ENCODE assay signal across 8 cellular contexts in the genomic region with DNA sequence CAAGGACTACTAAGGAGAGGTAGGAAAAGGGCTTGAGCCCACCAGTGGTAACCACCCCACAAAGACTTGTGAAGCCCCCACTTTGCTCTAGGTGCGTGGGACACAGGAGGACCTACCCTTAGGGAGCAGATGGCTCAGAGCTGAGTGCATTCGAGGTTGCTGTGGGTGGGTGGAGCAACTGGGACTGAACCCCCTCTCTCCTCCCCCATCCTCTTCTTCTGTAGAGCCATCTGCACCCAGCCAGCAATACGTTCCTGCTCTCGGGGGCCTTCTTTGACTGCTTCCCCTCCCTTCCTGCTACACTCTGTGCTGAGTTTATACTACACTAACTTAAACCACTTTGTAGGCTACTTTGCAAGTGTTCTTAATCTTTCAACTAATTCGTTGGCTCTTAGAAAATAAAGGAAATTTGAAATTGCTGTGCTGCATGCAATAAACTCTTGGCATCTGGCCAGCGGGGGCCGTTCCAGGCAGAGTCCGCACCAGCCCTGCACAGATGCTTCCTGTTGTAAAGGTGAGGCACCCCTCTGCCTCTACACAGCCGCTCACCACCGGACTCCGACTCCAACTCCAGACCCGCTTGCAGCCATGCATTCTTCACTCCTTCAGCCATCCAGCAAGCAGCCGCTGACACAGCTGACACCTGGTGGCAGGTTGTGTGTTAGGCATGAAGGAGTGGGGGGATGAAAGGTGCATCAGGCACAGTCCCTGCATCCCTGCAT. TPM values are rescaled to one million over a fixed set of nuclear protein-coding genes. Genes with fewer than 3 reads are reported as not detected.
DNase-seq lines count a peak whose midpoint lies in the region; ATAC-seq and TF ChIP-seq lines count a peak whose summit lies in the region.

No MANE protein-coding gene starts in this region.

- no peak for TF ChIP-seq EP300 in sigmoid colon (IDR thresholded peaks at IDR 0.05)

- H3K4me3 ChIP-seq in A673 (ENCODE audit: low read depth, low read length, poor library complexity, severe bottlenecking) (no peak overlapping the region), heart right ventricle (no peak overlapping the region), sigmoid colon (no peak overlapping the region)

- H3K27me3 ChIP-seq in A673 (replicated peaks; ENCODE audit: insufficient read depth, low read depth, low read length, poor library complexity) (peaks cover 5% of the 10 kb centered on the region), heart right ventricle (peaks cover 0 to 65% (median 50%) of the 10 kb centered on the region in 7 donors), sigmoid colon (peaks cover 0 to 46% (median 11%) of the 10 kb centered on the region in 3 donors)

- no peak overlapping the region for H3K27ac ChIP-seq in A673 (ENCODE audit: low read depth, low read length, poor library complexity, severe bottlenecking)
- no peak overlapping the region for H3K27ac ChIP-seq in heart right ventricle
- H3K27ac ChIP-seq in sigmoid colon = no peak overlapping the region

- H3K4me3 Mint-ChIP-seq in activated T-helper 17 cell treated with anti-CD3 and anti-CD28 coated beads, Interleukin-2, amount 50 U/mL, for 72 hours = no peak overlapping the region

- no peak overlapping the region for H3K27ac Mint-ChIP-seq in activated T-helper 17 cell treated with anti-CD3 and anti-CD28 coated beads, Interleukin-2, amount 50 U/mL, for 72 hours

- intact Hi-C loops in A673 (cut with micrococcal nuclease; ENCODE audit: unreplicated experiment) (loop anchor here (5.0 kb wide), 1 partner anchor 195 kb away; no protein-coding TSS in a partner anchor), heart right ventricle (cut with DNase I) (loop anchor here in 7 of 10 donors (5.0 to 10.0 kb wide), 2 partner anchors 195 to 197 kb away; no protein-coding TSS in a partner anchor), sigmoid colon (cut with DNase I) (no loop called here)

- peak; percentile 12 for DNase-seq in A673 (ENCODE audit: low spot score)
- peak; percentile 30 for DNase-seq in GM19238 (ENCODE audit: insufficient read length, low spot score)
- DNase-seq in NCI-H69 (lab: John Stamatoyannopoulos, UW) = peak; percentile 89
- DNase-seq in heart right ventricle = peak; percentile 14 to 33
- peak; percentile 13 for DNase-seq in stimulated activated CD4-positive, alpha-beta T cell treated with anti-CD3 and anti-CD28 coated beads, Interleukin-12 subunit alpha, Interleukin-12 subunit beta, amount 100 ng/mL, for 4 hours
- no peak for DNase-seq in sigmoid colon

- 18 to 22% methylated on average over 13 of the region's 13 CpGs for WGBS in heart right ventricle, 2 donors
- 6 to 9% methylated on average over 13 of the region's 13 CpGs for WGBS in sigmoid colon, 2 donors

- peaks cover 35% of the 10 kb centered on the region for H3K27me3 Mint-ChIP-seq in activated T-helper 17 cell treated with anti-CD3 and anti-CD28 coated beads, Interleukin-2, amount 50 U/mL, for 72 hours

- peak; percentile 43 for TF ChIP-seq CTCF in A673 (conservative IDR thresholded peaks at IDR 0.05; ENCODE audit: low read depth, low read length)
- peak in 7 of 9 donors; percentile 25 to 51 (median 38) for TF ChIP-seq CTCF in heart right ventricle (IDR thresholded peaks at IDR 0.05)
- TF ChIP-seq CTCF in sigmoid colon (IDR thresholded peaks at IDR 0.05) = peak in 1 of 4 experiments; percentile 11

- no peaks in the 10 kb centered on the region for H3K36me3 Mint-ChIP-seq in activated T-helper 17 cell treated with anti-CD3 and anti-CD28 coated beads, Interleukin-2, amount 50 U/mL, for 72 hours (ENCODE audit: low read depth)

- no peaks in the 10 kb centered on the region for H3K9me3 ChIP-seq in A673 (ENCODE audit: low read depth, low read length, poor library complexity, severe bottlenecking)
- H3K9me3 ChIP-seq in heart right ventricle = no peaks in the 10 kb centered on the region
- H3K9me3 ChIP-seq in sigmoid colon = no peaks in the 10 kb centered on the region

- no peaks in the 10 kb centered on the region for H3K36me3 ChIP-seq in A673 (ENCODE audit: insufficient read depth, low read length, poor library complexity, severe bottlenecking)
- no peaks in the 10 kb centered on the region for H3K36me3 ChIP-seq in heart right ventricle
- H3K36me3 ChIP-seq in sigmoid colon = no peaks in the 10 kb centered on the region

- ATAC-seq in activated T-helper 17 cell treated with anti-CD3 and anti-CD28 coated beads, Interleukin-2, amount 50 U/mL, for 72 hours (replicated peaks) = peak; percentile 44
- ATAC-seq in heart right ventricle = peak in 5 of 8 donors; percentile 5 to 35 (median 24)
- ATAC-seq in HG03439 (IDR thresholded peaks at IDR 0.05; ENCODE audit: unreplicated experiment) = no peak

- TF ChIP-seq POLR2A in sigmoid colon (IDR thresholded peaks at IDR 0.05) = no peak

- peaks cover 13% of the 10 kb centered on the region for H3K4me1 ChIP-seq in A673 (ENCODE audit: insufficient read depth, low read length, poor library complexity, severe bottlenecking)
- peaks cover 2 to 21% (median 6%) of the 10 kb centered on the region in 9 donors for H3K4me1 ChIP-seq in heart right ventricle
- H3K4me1 ChIP-seq in sigmoid colon = no peaks in the 10 kb centered on the region

- H3K9me3 Mint-ChIP-seq in activated T-helper 17 cell treated with anti-CD3 and anti-CD28 coated beads, Interleukin-2, amount 50 U/mL, for 72 hours = no peaks in the 10 kb centered on the region

- no TSS peak for BruUV-seq in A673 (replicated peaks; lab: Mats Ljungman, UMichigan)

- CTCF ChIA-PET in A673 (lab: Charles Lee) = no interaction called here

- POLR2A ChIA-PET in A673 (lab: Charles Lee; ENCODE audit: low non-redundant PET) = no interaction called here

- no peaks in the 10 kb centered on the region for H3K4me1 Mint-ChIP-seq in activated T-helper 17 cell treated with anti-CD3 and anti-CD28 coated beads, Interleukin-2, amount 50 U/mL, for 72 hours

RNA-seq across cellular contexts. Expression of a gene that starts 57.2 kb away (rescaled TPM):
- total RNA-seq in A673 (2021) = 0.13 and 0.24 TPM in 2 replicates
- not detected for total RNA-seq in activated T-helper 17 cell treated with anti-CD3 and anti-CD28 coated beads, Interleukin-2, amount 50 U/mL, for 72 hours
- total RNA-seq in heart right ventricle = under 1 TPM in 4 of 10 donors, not detected in 6; 0.09 to 0.10 (median 0.09) TPM
- under 1 TPM in 1 of 2 donors, not detected in 1; 0.06 TPM for polyA plus RNA-seq in heart right ventricle
- total RNA-seq in sigmoid colon = under 1 TPM in 2 of 4 donors, not detected in 2; 0.16 to 0.83 TPM
- under 1 TPM in 1 of 3 donors, not detected in 2; 0.32 TPM for polyA plus RNA-seq in sigmoid colon
